8 cellular contexts compared by ENCODE assay signal in genomic region chr5:58462623-58463230, GRCh38. TPM values are rescaled to one million over a fixed set of nuclear protein-coding genes. Genes with fewer than 3 reads are reported as not detected.
DNase-seq lines count a peak whose midpoint lies in the region; ATAC-seq, FAIRE-seq and TF ChIP-seq lines count a peak whose summit lies in the region.

No MANE protein-coding gene starts in this region.

- peaks cover 9% of the 10 kb centered on the region for H3K4me1 ChIP-seq in Karpas-422 (ENCODE audit: low read length)

- H3K27me3 ChIP-seq in Karpas-422 (ENCODE audit: low read length) = no peaks in the 10 kb centered on the region

- H3K9ac ChIP-seq in Karpas-422 (ENCODE audit: low read length) = no peak overlapping the region

- H3K27ac ChIP-seq in Karpas-422 (ENCODE audit: low read length) = no peak overlapping the region

- no peak overlapping the region for H3K4me2 ChIP-seq in Karpas-422 (ENCODE audit: low read depth, low read length, poor library complexity, severe bottlenecking)

- TF ChIP-seq CTCF in nephron progenitor cell (IDR thresholded peaks at IDR 0.05) = peak; percentile 59

- no peak for ATAC-seq in activated CD4-positive, alpha-beta T cell treated with anti-CD3 and anti-CD28 coated beads for 36 hours
- no peak for ATAC-seq in HG02938 (IDR thresholded peaks at IDR 0.05; ENCODE audit: unreplicated experiment)

- no peaks in the 10 kb centered on the region for H3K79me2 ChIP-seq in Karpas-422 (ENCODE audit: low read length)

- H3K4me3 ChIP-seq in Karpas-422 (ENCODE audit: low read length) = no peak overlapping the region

- H3K27ac Mint-ChIP-seq in activated CD4-positive, alpha-beta T cell treated with anti-CD3 and anti-CD28 coated beads for 36 hours = no peak overlapping the region
- no peak overlapping the region for H3K27ac Mint-ChIP-seq in T-helper 2 cell treated with Interferon-gamma antibody and Interleukin-4, amounts not matched to agents 5 μg/mL and 100 μg/mL, for 36 hours
- H3K27ac Mint-ChIP-seq in nephron progenitor cell = no peak overlapping the region

- CTCF ChIA-PET in activated CD4-positive, alpha-beta T cell treated with anti-CD3 and anti-CD28 coated beads for 36 hours (lab: Charles Lee) = interaction anchor here (0.7 to 4.2 kb wide), 15 partner anchors 12 to 1169 kb away, joined by 3 to 16 read pairs (median 4); no protein-coding TSS in a partner anchor

- H3K9me2 ChIP-seq in Karpas-422 (replicated peaks; ENCODE audit: insufficient read depth, low read length) = no peaks in the 10 kb centered on the region

- no peaks in the 10 kb centered on the region for H3K36me3 Mint-ChIP-seq in activated CD4-positive, alpha-beta T cell treated with anti-CD3 and anti-CD28 coated beads for 36 hours (ENCODE audit: low read depth)
- no peaks in the 10 kb centered on the region for H3K36me3 Mint-ChIP-seq in T-helper 2 cell treated with Interferon-gamma antibody and Interleukin-4, amounts not matched to agents 5 μg/mL and 100 μg/mL, for 36 hours (ENCODE audit: low read depth)
- peaks cover 5% of the 10 kb centered on the region for H3K36me3 Mint-ChIP-seq in nephron progenitor cell (ENCODE audit: low read depth)

- H2AFZ ChIP-seq in Karpas-422 (ENCODE audit: low read length) = 0 out of 2 replicates have a peak overlapping the region, but pooled peaks have one; percentile 4

- FAIRE-seq in endometrium (lab: Jason Lieb, UNC) = peak; percentile 86

- H3K4me1 Mint-ChIP-seq in activated CD4-positive, alpha-beta T cell treated with anti-CD3 and anti-CD28 coated beads for 36 hours = peaks cover 15% of the 10 kb centered on the region
- H3K4me1 Mint-ChIP-seq in T-helper 2 cell treated with Interferon-gamma antibody and Interleukin-4, amounts not matched to agents 5 μg/mL and 100 μg/mL, for 36 hours (ENCODE audit: low read depth) = peaks cover 29% of the 10 kb centered on the region
- H3K4me1 Mint-ChIP-seq in nephron progenitor cell = peaks cover 32% of the 10 kb centered on the region

- no peaks in the 10 kb centered on the region for H3K9me3 ChIP-seq in Karpas-422 (ENCODE audit: low read length)

- H3K36me3 ChIP-seq in Karpas-422 (ENCODE audit: insufficient read depth, low read length) = no peaks in the 10 kb centered on the region

- no peaks in the 10 kb centered on the region for H3K9me3 Mint-ChIP-seq in activated CD4-positive, alpha-beta T cell treated with anti-CD3 and anti-CD28 coated beads for 36 hours (ENCODE audit: low read depth)
- H3K9me3 Mint-ChIP-seq in T-helper 2 cell treated with Interferon-gamma antibody and Interleukin-4, amounts not matched to agents 5 μg/mL and 100 μg/mL, for 36 hours = no peaks in the 10 kb centered on the region
- H3K9me3 Mint-ChIP-seq in nephron progenitor cell = no peaks in the 10 kb centered on the region

- H4K20me1 ChIP-seq in Karpas-422 (ENCODE audit: insufficient read depth, low read depth, low read length) = no peaks in the 10 kb centered on the region

- intact Hi-C loops in activated CD4-positive, alpha-beta T cell treated with anti-CD3 and anti-CD28 coated beads for 36 hours (cut with DNase I, micrococcal nuclease) = loop anchor here (1.0 to 5.0 kb wide), 6 partner anchors 860 to 1560 kb away; partner anchors contain the start of gene GPBP1 (in 1 of the 2)

- peaks cover 11% of the 10 kb centered on the region for H3K27me3 Mint-ChIP-seq in activated CD4-positive, alpha-beta T cell treated with anti-CD3 and anti-CD28 coated beads for 36 hours
- peaks cover 19% of the 10 kb centered on the region for H3K27me3 Mint-ChIP-seq in T-helper 2 cell treated with Interferon-gamma antibody and Interleukin-4, amounts not matched to agents 5 μg/mL and 100 μg/mL, for 36 hours (ENCODE audit: low read depth)
- no peaks in the 10 kb centered on the region for H3K27me3 Mint-ChIP-seq in nephron progenitor cell (ENCODE audit: low read depth, poor library complexity)

- no peak overlapping the region for H3K4me3 Mint-ChIP-seq in activated CD4-positive, alpha-beta T cell treated with anti-CD3 and anti-CD28 coated beads for 36 hours
- H3K4me3 Mint-ChIP-seq in T-helper 2 cell treated with Interferon-gamma antibody and Interleukin-4, amounts not matched to agents 5 μg/mL and 100 μg/mL, for 36 hours = no peak overlapping the region
- no peak overlapping the region for H3K4me3 Mint-ChIP-seq in nephron progenitor cell

- POLR2A ChIA-PET in activated CD4-positive, alpha-beta T cell treated with anti-CD3 and anti-CD28 coated beads for 36 hours (lab: Charles Lee) = no interaction called here

- DNase-seq in activated CD4-positive, alpha-beta T cell treated with anti-CD3 and anti-CD28 coated beads for 36 hours = peak; percentile 46
- no peak for DNase-seq in activated CD4-positive, alpha-beta T cell treated with anti-CD3 and anti-CD28 coated beads for 1 hour
- DNase-seq in Karpas-422 = peak; percentile 85
- peak; percentile 17 for DNase-seq in T-helper 2 cell treated with Interferon-gamma antibody and Interleukin-4, amounts not matched to agents 5 μg/mL and 100 μg/mL, for 36 hours (ENCODE audit: low spot score)
- peak; percentile 40 for DNase-seq in nephron progenitor cell
- no peak for DNase-seq in activated effector memory CD4-positive, alpha-beta T cell treated with Interleukin-2 at 50 U/mL for 16 hours

RNA-seq across cellular contexts. Expression of gene PLK2, which starts 2.8 kb away (rescaled TPM):
- 1 to 10 TPM; 3.0 to 3.8 TPM for total RNA-seq in activated CD4-positive, alpha-beta T cell treated with anti-CD3 and anti-CD28 coated beads for 36 hours
- not detected in 2 replicates for total RNA-seq in Karpas-422 (2014; rRNA removed; shearing (Covaris generic); ENCODE audit: low replicate concordance)

RNA-seq across cellular contexts. Expression of gene GAPT, which starts 28.5 kb away (rescaled TPM):
- total RNA-seq in activated CD4-positive, alpha-beta T cell treated with anti-CD3 and anti-CD28 coated beads for 36 hours = not detected
- total RNA-seq in Karpas-422 (2014; rRNA removed; shearing (Covaris generic); ENCODE audit: low replicate concordance) = 17.8 and 21.4 TPM in 2 replicates

Comparison
In these comparisons a context has a peak if more than half of its experiments do, and no peak if none do; other contexts are left out.
1. DNase-seq: peak in activated CD4-positive, alpha-beta T cell treated with anti-CD3 and anti-CD28 coated beads for 36 hours (single experiment), Karpas-422 (single experiment), T-helper 2 cell treated with Interferon-gamma antibody and Interleukin-4, amounts not matched to agents 5 μg/mL and 100 μg/mL, for 36 hours (single experiment) and nephron progenitor cell (single experiment); none in activated CD4-positive, alpha-beta T cell treated with anti-CD3 and anti-CD28 coated beads for 1 hour (single experiment) and activated effector memory CD4-positive, alpha-beta T cell treated with Interleukin-2 at 50 U/mL for 16 hours (single experiment).
2. RNA of gene GAPT, which starts 28.5 kb away (total RNA-seq): 17.8 to 21.4 TPM in Karpas-422; not detected in activated CD4-positive, alpha-beta T cell treated with anti-CD3 and anti-CD28 coated beads for 36 hours; every median in the first group is over 10 times any median in the second.